Comparison of ENCODE assay signal across 11 cellular contexts in genomic region chr22:41782316-41782715, GRCh38. TPM values are rescaled to one million over a fixed set of nuclear protein-coding genes. Genes with fewer than 3 reads are reported as not detected.
DNase-seq lines count a peak whose midpoint lies in the region; ATAC-seq and TF ChIP-seq lines count a peak whose summit lies in the region.
"Had no signal": no experiment of that assay in that cellular context is flagged by ENCODE, and none has a peak within 500 bp of the region (broad histone marks: within the 10 kb centered on the region; RNA-seq: fewer than 3 reads in every experiment).

No MANE protein-coding gene starts in this region.

- no peaks in the 10 kb centered on the region for H3K27me3 ChIP-seq in body of pancreas

- POLR2A ChIA-PET in activated B cell treated with CpG ODN at 0.5 μM for 24 hours (lab: Charles Lee) = interaction anchor here (0.5 to 6.7 kb wide), 12 partner anchors 10 to 328 kb away, joined by 3 to 175 read pairs (median 5); partner anchors contain the start of genes CCDC134, MEI1, SNU13 and SREBF2

- no peaks in the 10 kb centered on the region for H3K36me3 ChIP-seq in body of pancreas (replicated peaks in 1 of 2; ENCODE audit: insufficient read depth in 1 of 2, low read depth in 2 of 2)

- 79 to 86% methylated on average over 6 of the region's 6 CpGs for WGBS in body of pancreas, 2 donors

- TF ChIP-seq CTCF in activated B cell treated with CpG ODN at 0.5 μM for 24 hours (IDR thresholded peaks at IDR 0.05) (no peak), body of pancreas (IDR thresholded peaks at IDR 0.05) (no peak)

- no peaks in the 10 kb centered on the region for H3K27me3 Mint-ChIP-seq in activated naive CD4-positive, alpha-beta T cell treated with anti-CD3 and anti-CD28 coated beads for 36 hours (ENCODE audit: low read depth)
- no peaks in the 10 kb centered on the region for H3K27me3 Mint-ChIP-seq in activated B cell treated with CpG ODN at 0.5 μM for 24 hours
- no peaks in the 10 kb centered on the region for H3K27me3 Mint-ChIP-seq in stimulated activated naive CD8-positive, alpha-beta T cell treated with anti-CD3 and anti-CD28 coated beads, Interleukin-15, amount 100 ng/mL, for 72 hours

- peaks cover 57% of the 10 kb centered on the region for H3K4me1 Mint-ChIP-seq in activated naive CD4-positive, alpha-beta T cell treated with anti-CD3 and anti-CD28 coated beads for 36 hours (ENCODE audit: low read depth)
- peaks cover 40% of the 10 kb centered on the region for H3K4me1 Mint-ChIP-seq in activated B cell treated with CpG ODN at 0.5 μM for 24 hours
- H3K4me1 Mint-ChIP-seq in stimulated activated naive CD8-positive, alpha-beta T cell treated with anti-CD3 and anti-CD28 coated beads, Interleukin-15, amount 100 ng/mL, for 72 hours = peaks cover 45% of the 10 kb centered on the region
- H3K4me1 Mint-ChIP-seq: mesothelial cell of epicardium had no signal

- CTCF ChIA-PET in activated naive CD4-positive, alpha-beta T cell treated with anti-CD3 and anti-CD28 coated beads for 36 hours (lab: Charles Lee) = interaction anchor here (0.6 to 5.0 kb wide), 6 partner anchors 14 to 178 kb away, joined by 3 to 38 read pairs (median 15); partner anchors contain the start of gene CCDC134
- CTCF ChIA-PET in activated B cell treated with CpG ODN at 0.5 μM for 24 hours (lab: Charles Lee) = interaction anchor here (1.3 to 3.9 kb wide), 3 partner anchors 19 to 85 kb away, joined by 5 to 28 read pairs (median 17); partner anchors contain the start of gene CCDC134

- H3K27ac ChIP-seq in body of pancreas = no peak overlapping the region

- H3K36me3 Mint-ChIP-seq in activated naive CD4-positive, alpha-beta T cell treated with anti-CD3 and anti-CD28 coated beads for 36 hours (ENCODE audit: low read depth) = no peaks in the 10 kb centered on the region
- peaks cover 23% of the 10 kb centered on the region for H3K36me3 Mint-ChIP-seq in activated B cell treated with CpG ODN at 0.5 μM for 24 hours (ENCODE audit: low read depth)
- H3K36me3 Mint-ChIP-seq: mesothelial cell of epicardium had no signal

- H3K9me3 Mint-ChIP-seq in activated naive CD4-positive, alpha-beta T cell treated with anti-CD3 and anti-CD28 coated beads for 36 hours = no peaks in the 10 kb centered on the region
- H3K9me3 Mint-ChIP-seq in activated B cell treated with CpG ODN at 0.5 μM for 24 hours = no peaks in the 10 kb centered on the region
- no peaks in the 10 kb centered on the region for H3K9me3 Mint-ChIP-seq in stimulated activated naive CD8-positive, alpha-beta T cell treated with anti-CD3 and anti-CD28 coated beads, Interleukin-15, amount 100 ng/mL, for 72 hours
- H3K9me3 Mint-ChIP-seq: mesothelial cell of epicardium had no signal

- ATAC-seq in activated B cell treated with CpG ODN at 0.5 μM for 24 hours (ENCODE audit: low read depth) (no peak), GM19351 (IDR thresholded peaks at IDR 0.05; ENCODE audit: unreplicated experiment) (no peak), body of pancreas (no peak)
- ATAC-seq in stimulated activated naive CD8-positive, alpha-beta T cell treated with anti-CD3 and anti-CD28 coated beads, Interleukin-15, amount 100 ng/mL, for 72 hours = peak; percentile 47

- no peaks in the 10 kb centered on the region for H3K4me1 ChIP-seq in body of pancreas

- no peaks in the 10 kb centered on the region for H3K9me3 ChIP-seq in body of pancreas

- H3K4me3 ChIP-seq in body of pancreas = no peak overlapping the region

- intact Hi-C loops in activated naive CD4-positive, alpha-beta T cell treated with anti-CD3 and anti-CD28 coated beads for 36 hours (cut with micrococcal nuclease) = loop anchor here (5.0 to 10.0 kb wide), 3 partner anchors 85 to 338 kb away; partner anchors contain the start of genes MEI1, NAGA, PHETA2 and TOB2
- intact Hi-C loops in activated B cell treated with CpG ODN at 0.5 μM for 24 hours (cut with micrococcal nuclease) (loop anchor here (1.0 to 5.0 kb wide), 2 partner anchors 10 to 85 kb away; partner anchors contain the start of gene MEI1), body of pancreas (cut with DNase I) (no loop called here)

- H3K4me3 Mint-ChIP-seq in activated naive CD4-positive, alpha-beta T cell treated with anti-CD3 and anti-CD28 coated beads for 36 hours = peak overlapping the region; percentile 86
- H3K4me3 Mint-ChIP-seq in activated B cell treated with CpG ODN at 0.5 μM for 24 hours = peak overlapping the region; percentile 86
- H3K4me3 Mint-ChIP-seq in stimulated activated naive CD8-positive, alpha-beta T cell treated with anti-CD3 and anti-CD28 coated beads, Interleukin-15, amount 100 ng/mL, for 72 hours = peak overlapping the region; percentile 89 to 91
- H3K4me3 Mint-ChIP-seq: mesothelial cell of epicardium had no signal

- peak overlapping the region; percentile 95 for H3K27ac Mint-ChIP-seq in activated naive CD4-positive, alpha-beta T cell treated with anti-CD3 and anti-CD28 coated beads for 36 hours
- H3K27ac Mint-ChIP-seq in activated B cell treated with CpG ODN at 0.5 μM for 24 hours = peak overlapping the region; percentile 93
- H3K27ac Mint-ChIP-seq in stimulated activated naive CD8-positive, alpha-beta T cell treated with anti-CD3 and anti-CD28 coated beads, Interleukin-15, amount 100 ng/mL, for 72 hours = peak overlapping the region; percentile 75 to 97
- H3K27ac Mint-ChIP-seq: mesothelial cell of epicardium had no signal

- TF ChIP-seq POLR2A in body of pancreas (IDR thresholded peaks at IDR 0.05) = peak in 1 of 3 donors; percentile 3

- DNase-seq in activated naive CD4-positive, alpha-beta T cell treated with anti-CD3 and anti-CD28 coated beads for 36 hours = peak; percentile 40
- no peak for DNase-seq in activated naive CD4-positive, alpha-beta T cell (lab: John Stamatoyannopoulos, UW)
- DNase-seq in activated B cell treated with CpG ODN at 0.5 μM for 24 hours = no peak
- peak; percentile 68 for DNase-seq in cerebellum (ENCODE audit: low spot score)
- peak in 1 of 2 donors; percentile 26 for DNase-seq in stimulated activated naive CD8-positive, alpha-beta T cell treated with anti-CD3 and anti-CD28 coated beads, Interleukin-15, amount 100 ng/mL, for 72 hours
- no peak for DNase-seq in NCI-H2196 treated with DMSO at 0.1 percent for 48 hours (lab: John Stamatoyannopoulos, UW; ENCODE audit: unreplicated experiment)
- no peak for DNase-seq in body of pancreas
- DNase-seq: DMS79, NCI-H2227 treated with DMSO at 0.1 percent for 48 hours had no signal

RNA-seq across cellular contexts. Expression of gene CCDC134, which starts 18.2 kb away (rescaled TPM):
- 10 to 100 TPM; 17.0 to 19.3 TPM for total RNA-seq in activated naive CD4-positive, alpha-beta T cell treated with anti-CD3 and anti-CD28 coated beads for 36 hours
- total RNA-seq in activated B cell treated with CpG ODN at 0.5 μM for 24 hours = 9.2 and 13.2 TPM in 2 replicates
- 13.0 TPM for total RNA-seq in cerebellum
- total RNA-seq in body of pancreas = 10 to 100 TPM in 1 of 2 donors, 1 to 10 TPM in 1; 3.1 to 13.5 TPM

RNA-seq across cellular contexts. Expression of gene SREBF2, which starts 50.6 kb away (rescaled TPM):
- total RNA-seq in activated naive CD4-positive, alpha-beta T cell treated with anti-CD3 and anti-CD28 coated beads for 36 hours = 100 to 1,000 TPM; 143 to 147 TPM
- total RNA-seq in activated B cell treated with CpG ODN at 0.5 μM for 24 hours = 253 and 307 TPM in 2 replicates
- 73.8 TPM for total RNA-seq in cerebellum
- 10 to 100 TPM; 40.2 to 68.6 TPM for total RNA-seq in body of pancreas

Comparison
In these comparisons a context has a peak if more than half of its experiments do, and no peak if none do; other contexts are left out.
1. DNase-seq: peak in activated naive CD4-positive, alpha-beta T cell treated with anti-CD3 and anti-CD28 coated beads for 36 hours (single experiment) and cerebellum (single experiment); none in activated naive CD4-positive, alpha-beta T cell (0 of 4), activated B cell treated with CpG ODN at 0.5 μM for 24 hours (single experiment), NCI-H2196 treated with DMSO at 0.1 percent for 48 hours (single experiment) and body of pancreas (0 of 4).
2. Peak in every context shown above with its lines, with median percentiles within 50 percentile points of each other: H3K27ac Mint-ChIP-seq and H3K4me3 Mint-ChIP-seq.